ENCODE assay signal across 8 cellular contexts in genomic region chr11:73242291-73243092, GRCh38. TPM values are rescaled to one million over a fixed set of nuclear protein-coding genes. Genes with fewer than 3 reads are reported as not detected.
DNase-seq lines count a peak whose midpoint lies in the region; ATAC-seq and TF ChIP-seq lines count a peak whose summit lies in the region.

No MANE protein-coding gene starts in this region.

- no peak for TF ChIP-seq POLR2A in gastroesophageal sphincter (IDR thresholded peaks at IDR 0.05)

- no peaks in the 10 kb centered on the region for H3K36me3 ChIP-seq in gastroesophageal sphincter
- no peaks in the 10 kb centered on the region for H3K36me3 ChIP-seq in subcutaneous abdominal adipose tissue (ENCODE audit: control insufficient read depth in 5 of 5, insufficient read depth in 5 of 5, low read length in 5 of 5)

- TF ChIP-seq CTCF in AG04449 (IDR thresholded peaks at IDR 0.05; ENCODE audit: insufficient read depth, low read length, missing control alignments) = peak; percentile 94
- peak in 3 of 4 experiments; percentile 79 to 90 (median 85) for TF ChIP-seq CTCF in gastroesophageal sphincter (IDR thresholded peaks at IDR 0.05)

- CTCF ChIA-PET in AG04449 (lab: Yijun Ruan, JAX) = interaction anchor here (0.5 to 12.9 kb wide), 32 partner anchors 10 to 556 kb away, joined by 3 to 210 read pairs (median 8); partner anchors contain the start of gene P2RY6

- TF ChIP-seq EP300 in gastroesophageal sphincter (IDR thresholded peaks at IDR 0.05) = no peak

- H3K9ac ChIP-seq in subcutaneous abdominal adipose tissue (ENCODE audit: low read length in 5 of 5) = peak overlapping the region in 2 of 5 donors; percentile 8 to 18

- H3K9me3 ChIP-seq in gastroesophageal sphincter (no peaks in the 10 kb centered on the region), subcutaneous abdominal adipose tissue (ENCODE audit: control insufficient read depth in 5 of 5, low read length in 5 of 5) (no peaks in the 10 kb centered on the region)

- peaks cover 0 to 23% (median 12%) of the 10 kb centered on the region in 3 donors for H3K4me1 ChIP-seq in gastroesophageal sphincter
- H3K4me1 ChIP-seq in subcutaneous abdominal adipose tissue (ENCODE audit: control insufficient read depth in 5 of 5, insufficient read depth in 5 of 5, low read length in 5 of 5) = peaks cover 3 to 32% (median 6%) of the 10 kb centered on the region in 5 donors

- WGBS in gastroesophageal sphincter (ENCODE audit: low coverage in 1 of 2), 2 donors = 30 to 38% methylated on average over 4 to 6 of the region's 12 CpGs

- in situ Hi-C loops in KBM-7 (cut with MboI; ENCODE audit: low pct_unique_long_range_greater_than_20kb, low sequenced_read_pairs) = no loop called here

- DNase-seq in AG04449 (ENCODE audit: low read depth, low spot score) (no peak), KBM-7 (peak; percentile 93), RPMI8226 (peak; percentile 83), nucleus accumbens (lab: John Stamatoyannopoulos, UW) (peak in 47 of 56 donors; percentile 8 to 82 (median 46))
- peak; percentile 31 for DNase-seq in activated effector memory CD4-positive, alpha-beta T cell treated with Interleukin-2 at 50 U/mL for 16 hours

- POLR2A ChIA-PET in AG04449 (lab: Yijun Ruan, JAX) = no interaction called here

- ATAC-seq in GM18520 (IDR thresholded peaks at IDR 0.05; ENCODE audit: unreplicated experiment) = peak; percentile 40
- ATAC-seq in gastroesophageal sphincter = peak; percentile 64

- H3K27ac ChIP-seq in gastroesophageal sphincter (no peak overlapping the region), subcutaneous abdominal adipose tissue (ENCODE audit: low read depth, low read length) (no peak overlapping the region)

- H3K4me3 ChIP-seq in AG04449 (ENCODE audit: low read depth, low read length) = peak overlapping the region; percentile 13; the same call in 1 of the 2 replicates
- H3K4me3 ChIP-seq in gastroesophageal sphincter = peak overlapping the region in 1 of 2 donors; percentile 27
- peak overlapping the region; percentile 17 to 57 (median 41) for H3K4me3 ChIP-seq in subcutaneous abdominal adipose tissue (ENCODE audit: low read depth in 1 of 5, low read length in 5 of 5)

- H3K27me3 ChIP-seq in gastroesophageal sphincter (no peaks in the 10 kb centered on the region), subcutaneous abdominal adipose tissue (ENCODE audit: control insufficient read depth in 5 of 5, insufficient read depth in 4 of 5, low read length in 5 of 5) (peaks cover 0 to 3% (median 0%) of the 10 kb centered on the region in 5 donors)

RNA-seq across cellular contexts. Expression of gene P2RY2, which starts 24.4 kb away (rescaled TPM):
- 1 to 10 TPM in 2 of 4 donors, under 1 TPM in 2; 0.35 to 2.5 (median 0.89) TPM for total RNA-seq in gastroesophageal sphincter

RNA-seq across cellular contexts. Expression of gene P2RY6, which starts 29.6 kb away (rescaled TPM):
- 1 to 10 TPM; 1.8 to 2.8 (median 2.3) TPM for total RNA-seq in gastroesophageal sphincter
